Comparison of ENCODE assay signal across 23 cellular contexts in genomic region chr15:33698128-33698527, GRCh38.
"Had no signal": no experiment of that assay in that cellular context is flagged by ENCODE, and none has a peak within 500 bp of the region (broad histone marks: within the 10 kb centered on the region; RNA-seq: fewer than 3 reads in every experiment).

No MANE protein-coding gene starts in this region.

- FAIRE-seq: pancreas, urothelium cell line had no signal

- H3K36me3 ChIP-seq: neutrophil, pancreas, spleen, stomach, thoracic aorta, thyroid gland, tibial nerve, upper lobe of left lung, vagina had no signal

- H3K4me2 ChIP-seq: smooth muscle cell had no signal

- H3K9me3 ChIP-seq: neutrophil, pancreas, psoas muscle, spleen, stomach, thoracic aorta, thyroid gland, tibial nerve, upper lobe of left lung, vagina had no signal

- H3K27me3 ChIP-seq: neutrophil, pancreas, thyroid gland, tibial nerve, upper lobe of left lung, vagina had no signal

- H3K27ac ChIP-seq: neutrophil, pancreas, psoas muscle, skin epidermis, spleen, stomach, thoracic aorta, thyroid gland, tibial nerve, upper lobe of left lung, vagina had no signal

- DNase-seq: naive thymus-derived CD4-positive, alpha-beta T cell; natural killer cell; pancreas; psoas muscle; right cardiac atrium; spleen; stimulated activated CD4-positive, alpha-beta T cell treated with anti-CD3 and anti-CD28 coated beads, Interleukin-12 subunit alpha, Interleukin-12 subunit beta, amount 100 ng/mL, for 4 hours; stimulated activated CD4-positive, alpha-beta T cell treated with anti-CD3 and anti-CD28 coated beads, Interleukin-1b, Interleukin-23, amount 100 ng/mL, for 48 hours; stimulated activated CD4-positive, alpha-beta T cell treated with anti-CD3 and anti-CD28 coated beads, Interleukin-4, amount 100 ng/mL, for 24 hours; stimulated activated naive B cell treated with anti-CD40 and anti-IgM and Interleukin-4, amounts not matched to agents 10 μg/mL and 1 μg/mL and 100 μg/mL, for 72 hours; stimulated activated naive CD4-positive, alpha-beta T cell treated with Interleukin-2 at 50 U/mL for 16 hours; stomach; thyroid gland; upper lobe of left lung had no signal

- H3K4me3 ChIP-seq: pancreas, psoas muscle, skin epidermis, smooth muscle cell, spleen, stomach, thoracic aorta, thyroid gland, tibial nerve, upper lobe of left lung, vagina had no signal

- ATAC-seq: naive thymus-derived CD4-positive, alpha-beta T cell; natural killer cell; pancreas; psoas muscle; right cardiac atrium; sciatic nerve; stimulated activated effector memory CD8-positive, alpha-beta T cell treated with anti-CD3 and anti-CD28 coated beads, Interleukin-12 subunit alpha, Interleukin-12 subunit beta, amount 100 ng/mL, for 72 hours; stimulated activated naive B cell treated with anti-CD40 and anti-IgM and Interleukin-4, amounts not matched to agents 10 μg/mL and 1 μg/mL and 100 μg/mL, for 72 hours had no signal

- H3K4me1 ChIP-seq: pancreas had no signal
